10 cellular contexts compared by ENCODE assay signal in the genomic region with DNA sequence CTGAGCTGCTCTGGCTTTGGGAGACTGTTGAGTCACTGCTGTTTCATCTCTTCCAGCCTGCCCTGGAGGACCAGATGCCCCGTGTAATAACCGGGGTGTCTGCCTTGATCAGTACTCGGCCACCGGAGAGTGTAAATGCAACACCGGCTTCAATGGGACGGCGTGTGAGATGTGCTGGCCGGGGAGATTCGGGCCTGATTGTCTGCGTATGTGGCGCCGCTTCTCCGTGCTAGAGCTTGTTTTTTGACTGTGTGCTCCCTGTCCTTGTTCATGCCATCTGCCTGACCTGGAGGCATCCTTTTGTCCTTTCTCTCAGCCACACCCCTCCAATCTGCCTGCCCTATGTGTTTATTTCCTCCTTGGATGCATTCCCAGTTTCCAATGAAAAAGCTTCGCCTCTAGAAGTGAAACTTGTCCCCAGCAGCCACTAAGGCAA.
DNase-seq lines count a peak whose midpoint lies in the region; ATAC-seq, FAIRE-seq and TF ChIP-seq lines count a peak whose summit lies in the region.
"Had no signal": no experiment of that assay in that cellular context is flagged by ENCODE, and none has a peak within 500 bp of the region (broad histone marks: within the 10 kb centered on the region; RNA-seq: fewer than 3 reads in every experiment).

No MANE protein-coding gene starts in this region.

- DNase-seq in HCT116 (ENCODE audit: low read depth, low spot score) (no peak), NCI-H510A (lab: John Stamatoyannopoulos, UW) (peak; percentile 8), H1 (ENCODE audit: low read depth in 1 of 2, low spot score in 2 of 2) (no peak), renal cortical epithelial cell (ENCODE audit: low read depth) (peak; percentile 3), NOMO-1 treated with DMSO at 0.1 percent for 48 hours (lab: John Stamatoyannopoulos, UW; ENCODE audit: unreplicated experiment) (no peak), ascending aorta (ENCODE audit: low spot score in 2 of 2) (no peak)
- no peak for DNase-seq in effector memory CD8-positive, alpha-beta T cell
- DNase-seq in NK-92 treated with Interleukin-12 subunit alpha and Interleukin-12 subunit beta, amount 100 ng/mL, for 24 hours (lab: John Stamatoyannopoulos, UW), result no peak
- DNase-seq: lower lobe of right lung, tibial artery had no signal

- H4K91ac ChIP-seq in H1 (replicated peaks; ENCODE audit: insufficient read length, low read length), result no peak overlapping the region

- no peak for TF ChIP-seq EP300 in H1 (IDR thresholded peaks at IDR 0.05; ENCODE audit: borderline replicate concordance in 1 of 2, low read depth in 2 of 2, low read length in 2 of 2)

- H3K79me1 ChIP-seq in H1 (ENCODE audit: low read depth, low read length), result no peaks in the 10 kb centered on the region

- H3K9me3 Mint-ChIP-seq in effector memory CD8-positive, alpha-beta T cell, result no peaks in the 10 kb centered on the region

- FAIRE-seq in H1 (lab: Jason Lieb, UNC), result no peak

- H3K9ac ChIP-seq in HCT116 (ENCODE audit: low read length) (no peak overlapping the region), H1 (replicated peaks in 1 of 4; ENCODE audit: extremely low read depth in 1 of 4, low read depth in 3 of 4, low read length in 3 of 4) (no peak overlapping the region)

- no peak overlapping the region for H3K18ac ChIP-seq in H1 (ENCODE audit: extremely low read depth, low read length)

- RAD21 ChIA-PET in HCT116 (lab: Charles Lee; ENCODE audit: low non-redundant PET in 1 of 2, low total read pairs in 2 of 2, uncharacterized antibody in 2 of 2, unreplicated experiment in 2 of 2), result no interaction called here

- POLR2A ChIA-PET in HCT116 (lab: Charles Lee) (no interaction called here), H1 (lab: Charles Lee; ENCODE audit: partially characterized antibody) (no interaction called here)

- H4K8ac ChIP-seq in H1 (ENCODE audit: extremely low read depth, insufficient read depth, low read length), result no peak overlapping the region; the same call in 1 of the 2 replicates

- ATAC-seq in HCT116, result no peak
- no peak for ATAC-seq in effector memory CD8-positive, alpha-beta T cell (replicated peaks)

- no peak overlapping the region for H3K4me3 Mint-ChIP-seq in effector memory CD8-positive, alpha-beta T cell

- H3K79me2 ChIP-seq in HCT116 (ENCODE audit: insufficient read depth, low read length) (no peaks in the 10 kb centered on the region), H1 (ENCODE audit: control insufficient read depth in 1 of 2, insufficient read depth in 2 of 2, low read length in 2 of 2) (no peaks in the 10 kb centered on the region)

- no peak overlapping the region for H2BK15ac ChIP-seq in H1 (ENCODE audit: low read length)

- H3K23ac ChIP-seq in H1 (ENCODE audit: insufficient read length), result no peak overlapping the region

- no peak overlapping the region for H3K56ac ChIP-seq in H1 (replicated peaks; ENCODE audit: insufficient read length, low read depth, low read length)

- no peak overlapping the region for H3K14ac ChIP-seq in H1 (ENCODE audit: insufficient read length)

- no peaks in the 10 kb centered on the region for H3K9me3 ChIP-seq in HCT116 (ENCODE audit: control insufficient read depth in 1 of 2, insufficient read depth in 1 of 2, low read depth in 1 of 2, low read length in 2 of 2)
- H3K9me3 ChIP-seq in H1 (ENCODE audit: insufficient read depth in 2 of 2, low read depth in 1 of 2, low read length in 1 of 2), result no peaks in the 10 kb centered on the region
- H3K9me3 ChIP-seq in ascending aorta, result no peaks in the 10 kb centered on the region
- H3K9me3 ChIP-seq: lower lobe of right lung, tibial artery had no signal

- H2BK12ac ChIP-seq in H1 (ENCODE audit: low read depth, low read length), result no peak overlapping the region

- no peak overlapping the region for H3K4ac ChIP-seq in H1 (replicated peaks; ENCODE audit: insufficient read length, low read depth, low read length)

- no peaks in the 10 kb centered on the region for H3K9me2 ChIP-seq in HCT116 (ENCODE audit: insufficient read depth)

- no peak overlapping the region for H2BK120ac ChIP-seq in H1 (replicated peaks; ENCODE audit: low read depth, low read length)

- no peak overlapping the region for H2BK20ac ChIP-seq in H1 (ENCODE audit: low read length)

- intact Hi-C loops in HCT116 (cut with micrococcal nuclease) (no loop called here), ascending aorta (cut with DNase I) (no loop called here)

- H3K36me3 ChIP-seq in HCT116 (ENCODE audit: control insufficient read depth in 1 of 2, insufficient read depth in 2 of 2, low read length in 2 of 2) (no peaks in the 10 kb centered on the region), H1 (ENCODE audit: control insufficient read depth in 2 of 4, insufficient read depth in 4 of 4, low read length in 3 of 4) (no peaks in the 10 kb centered on the region), ascending aorta (peaks cover 0 to 7% of the 10 kb centered on the region in 2 donors)
- H3K36me3 ChIP-seq: lower lobe of right lung had no signal

- H3K4me1 ChIP-seq in HCT116 (ENCODE audit: control insufficient read depth in 1 of 2, insufficient read depth in 2 of 2, low read length in 2 of 2), result peaks cover 6 to 8% of the 10 kb centered on the region in 2 experiments; a peak in 3 of 4 replicates
- no peaks in the 10 kb centered on the region for H3K4me1 ChIP-seq in H1 (replicated peaks in 1 of 4; ENCODE audit: control insufficient read depth in 3 of 4, insufficient read depth in 4 of 4, low read length in 3 of 4)
- no peaks in the 10 kb centered on the region for H3K4me1 ChIP-seq in ascending aorta
- H3K4me1 ChIP-seq: lower lobe of right lung, tibial artery had no signal

- 92% methylated on average over 14 of the region's 14 CpGs; no CpG with 5 or more reads in 1 of the 2 experiments for WGBS in H1 (ENCODE audit: extremely low coverage in 1 of 2, insufficient coverage in 1 of 2, insufficient read length in 1 of 2, insufficient replicate concordance in 2 of 2, low coverage in 1 of 2, low lambda C conversion rate in 2 of 2, missing lambda C conversion rate in 1 of 2), 2 experiments

- H2AFZ ChIP-seq in HCT116 (ENCODE audit: low read depth, low read length, poor library complexity, severe bottlenecking) (no peak overlapping the region), H1 (ENCODE audit: low read length) (0 out of 2 replicates have a peak overlapping the region, but pooled peaks have one; percentile 15)

- H3K23me2 ChIP-seq in H1 (ENCODE audit: low read depth, low read length), result no peaks in the 10 kb centered on the region; the same call in 1 of the 2 replicates

- no peak overlapping the region for H3K27ac Mint-ChIP-seq in effector memory CD8-positive, alpha-beta T cell

- H3K27me3 ChIP-seq in HCT116 (ENCODE audit: insufficient read depth, low read length), result no peaks in the 10 kb centered on the region
- H3K27me3 ChIP-seq in H1 (replicated peaks in 1 of 4; ENCODE audit: control insufficient read depth in 3 of 4, extremely low read depth in 1 of 4, insufficient read depth in 3 of 4, low read length in 3 of 4), result no peaks in the 10 kb centered on the region
- H3K27me3 ChIP-seq in ascending aorta, result no peaks in the 10 kb centered on the region
- H3K27me3 ChIP-seq: tibial artery had no signal

- TF ChIP-seq POLR2A in HCT116 (IDR thresholded peaks at IDR 0.05; ENCODE audit: borderline replicate concordance, extremely low read depth, insufficient read depth, insufficient read length) (no peak), H1 (IDR thresholded peaks at IDR 0.05; ENCODE audit: control extremely low read depth in 1 of 2, low read depth in 2 of 2, low read length in 2 of 2) (no peak)

- H3K4me3 ChIP-seq in HCT116 (replicated peaks in 1 of 2; ENCODE audit: low read depth in 1 of 2, low read length in 2 of 2) (no peak overlapping the region), H1 (ENCODE audit: extremely low read depth in 1 of 4, insufficient read depth in 2 of 4, low read depth in 3 of 4, low read length in 4 of 4) (no peak overlapping the region), ascending aorta (no peak overlapping the region)
- H3K4me3 ChIP-seq: lower lobe of right lung, tibial artery had no signal

- CTCF ChIA-PET in HCT116 (lab: Charles Lee), result interaction anchor here (1.2 kb wide), 1 partner anchor 110 kb away, joined by 3 read pairs; no protein-coding TSS in a partner anchor
- CTCF ChIA-PET in H1 (lab: Charles Lee; ENCODE audit: partially characterized antibody), result interaction anchor here (1.0 to 3.1 kb wide), 7 partner anchors 9 to 110 kb away, joined by 3 to 9 read pairs (median 4); no protein-coding TSS in a partner anchor

- no peak for TF ChIP-seq RAD21 in HCT116 (IDR thresholded peaks at IDR 0.05; ENCODE audit: low read depth)
- no peak for TF ChIP-seq RAD21 in H1 (IDR thresholded peaks at IDR 0.05 in 1 of 2, conservative IDR thresholded peaks at IDR 0.05 in 1 of 2; ENCODE audit: low read depth in 2 of 2, low read length in 2 of 2)

- TF ChIP-seq CTCF in HCT116 (IDR thresholded peaks at IDR 0.05 in 2 of 3, conservative IDR thresholded peaks at IDR 0.05 in 1 of 3; ENCODE audit: borderline replicate concordance in 1 of 3, insufficient read depth in 1 of 3, low read depth in 2 of 3, low read length in 2 of 3), result no peak
- no peak for TF ChIP-seq CTCF in H1 (IDR thresholded peaks at IDR 0.05; ENCODE audit: control extremely low read depth in 1 of 3, insufficient read depth in 1 of 3, low read depth in 1 of 3, low read length in 3 of 3)
- no peak for TF ChIP-seq CTCF in ascending aorta (IDR thresholded peaks at IDR 0.05)

- H3K4me1 Mint-ChIP-seq in effector memory CD8-positive, alpha-beta T cell (ENCODE audit: low read depth in 2 of 2), result no peaks in the 10 kb centered on the region

- H4K20me1 ChIP-seq in HCT116 (ENCODE audit: insufficient read depth) (no peaks in the 10 kb centered on the region), H1 (replicated peaks in 1 of 2; ENCODE audit: control insufficient read depth in 1 of 2, insufficient read depth in 2 of 2, low read length in 2 of 2) (no peaks in the 10 kb centered on the region)

- no peak overlapping the region for H2AK5ac ChIP-seq in H1 (ENCODE audit: low read depth, low read length)

- peaks cover 25 to 45% of the 10 kb centered on the region in 2 donors for H3K27me3 Mint-ChIP-seq in effector memory CD8-positive, alpha-beta T cell

- no peak overlapping the region for H2BK5ac ChIP-seq in H1 (ENCODE audit: low read depth, low read length)

- no TSS peak for BruUV-seq in HCT116 (replicated peaks; lab: Mats Ljungman, UMichigan)

- peak overlapping the region; percentile 7; the same call in 1 of the 2 replicates for H3K4me2 ChIP-seq in HCT116 (ENCODE audit: low read length)
- no peak overlapping the region for H3K4me2 ChIP-seq in H1 (ENCODE audit: insufficient read depth in 1 of 2, low read depth in 2 of 2, low read length in 2 of 2)

- H3K36me3 Mint-ChIP-seq in effector memory CD8-positive, alpha-beta T cell (ENCODE audit: insufficient read depth), result no peaks in the 10 kb centered on the region

- H3K27ac ChIP-seq in HCT116 (ENCODE audit: low read depth, low read length), result no peak overlapping the region
- no peak overlapping the region for H3K27ac ChIP-seq in H1 (ENCODE audit: low read depth, low read length)
- H3K27ac ChIP-seq in ascending aorta, result no peak overlapping the region
- H3K27ac ChIP-seq: lower lobe of right lung, tibial artery had no signal

- H4K5ac ChIP-seq in H1 (ENCODE audit: insufficient read length, low read depth, low read length), result no peak overlapping the region

TF ChIP-seq in HCT116, 20 proteins besides CTCF, POLR2A, EP300 and RAD21 (continues in another document):
- 0 out of 2 replicates have a peak, but pooled peaks have one; percentile 13 for TF ChIP-seq SP1 (IDR thresholded peaks at IDR 0.05; ENCODE audit: low read depth)

Comparison
In these comparisons a context has a peak if more than half of its experiments do, and no peak if none do; other contexts are left out.
1. DNase-seq: peak in NCI-H510A (single experiment) and renal cortical epithelial cell (single experiment); none in HCT116 (single experiment), H1 (0 of 2), NOMO-1 treated with DMSO at 0.1 percent for 48 hours (single experiment), ascending aorta (0 of 2), effector memory CD8-positive, alpha-beta T cell (0 of 3) and NK-92 treated with Interleukin-12 subunit alpha and Interleukin-12 subunit beta, amount 100 ng/mL, for 24 hours (single experiment).